In genomic region chr7:5445991-5446594, GRCh38 we compare ENCODE assay signal across 1 cellular context.
TF ChIP-seq lines count a peak whose summit lies in the region.

No MANE protein-coding gene starts in this region.

TF ChIP-seq in HepG2, 621 proteins besides CTCF, POLR2A, EP300 and RAD21 (continued from another document and continues in another):
- TF ChIP-seq, protein P1, sequence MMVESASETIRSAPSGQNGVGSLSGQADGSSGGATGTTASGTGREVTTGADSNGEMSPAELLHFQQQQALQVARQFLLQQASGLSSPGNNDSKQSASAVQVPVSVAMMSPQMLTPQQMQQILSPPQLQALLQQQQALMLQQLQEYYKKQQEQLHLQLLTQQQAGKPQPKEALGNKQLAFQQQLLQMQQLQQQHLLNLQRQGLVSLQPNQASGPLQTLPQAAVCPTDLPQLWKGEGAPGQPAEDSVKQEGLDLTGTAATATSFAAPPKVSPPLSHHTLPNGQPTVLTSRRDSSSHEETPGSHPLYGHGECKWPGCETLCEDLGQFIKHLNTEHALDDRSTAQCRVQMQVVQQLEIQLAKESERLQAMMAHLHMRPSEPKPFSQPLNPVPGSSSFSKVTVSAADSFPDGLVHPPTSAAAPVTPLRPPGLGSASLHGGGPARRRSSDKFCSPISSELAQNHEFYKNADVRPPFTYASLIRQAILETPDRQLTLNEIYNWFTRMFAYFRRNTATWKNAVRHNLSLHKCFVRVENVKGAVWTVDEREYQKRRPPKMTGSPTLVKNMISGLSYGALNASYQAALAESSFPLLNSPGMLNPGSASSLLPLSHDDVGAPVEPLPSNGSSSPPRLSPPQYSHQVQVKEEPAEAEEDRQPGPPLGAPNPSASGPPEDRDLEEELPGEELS (CRISPR knock-in tag; IDR thresholded peaks at IDR 0.05) = peak; percentile 42
- TF ChIP-seq ZNF644 (CRISPR knock-in tag; IDR thresholded peaks at IDR 0.05; ENCODE audit: low read depth) (0 out of 2 replicates have a peak, but pooled peaks have one; percentile 12), ZNF691 (CRISPR knock-in tag; IDR thresholded peaks at IDR 0.05; ENCODE audit: borderline replicate concordance, low read depth) (peak; percentile 88), FOXM1 (CRISPR knock-in tag; IDR thresholded peaks at IDR 0.05) (no peak), ZNF777 (CRISPR knock-in tag; IDR thresholded peaks at IDR 0.05) (peak; percentile 90), RBM39 (IDR thresholded peaks at IDR 0.05; ENCODE audit: low read depth, low read length, poor library complexity, severe bottlenecking) (peak; percentile 43), TOPORS (CRISPR knock-in tag; IDR thresholded peaks at IDR 0.05) (0 out of 2 replicates have a peak, but pooled peaks have one; percentile 42), TBX2 (CRISPR knock-in tag; IDR thresholded peaks at IDR 0.05; ENCODE audit: borderline replicate concordance) (no peak; the same call in 1 of the 2 replicates), ZNF687 (CRISPR knock-in tag; IDR thresholded peaks at IDR 0.05) (peak; percentile 79), PATZ1 (CRISPR knock-in tag; IDR thresholded peaks at IDR 0.05) (peak; percentile 88), HIVEP1 (CRISPR knock-in tag; IDR thresholded peaks at IDR 0.05) (peak; percentile 46), NR2F6 (IDR thresholded peaks at IDR 0.05) (peak; percentile 43; the same call in 1 of the 2 replicates), NR2F6 (CRISPR knock-in tag; IDR thresholded peaks at IDR 0.05) (peak; percentile 70; the same call in 1 of the 2 replicates), NFE2 (CRISPR knock-in tag; IDR thresholded peaks at IDR 0.05) (no peak), KLF16 (CRISPR knock-in tag; IDR thresholded peaks at IDR 0.05) (peak in 1 of 2 experiments; percentile 61; a peak in 2 of 4 replicates), MED1 (CRISPR knock-in tag; IDR thresholded peaks at IDR 0.05) (peak; percentile 57; the same call in 1 of the 2 replicates), NCOA2 (CRISPR knock-in tag; IDR thresholded peaks at IDR 0.05) (peak; percentile 38; the same call in 1 of the 2 replicates), ZBTB8A (CRISPR knock-in tag; IDR thresholded peaks at IDR 0.05; ENCODE audit: borderline replicate concordance, low read depth) (no peak), ZNF788 (CRISPR knock-in tag; IDR thresholded peaks at IDR 0.05; ENCODE audit: borderline replicate concordance) (no peak), SMARCE1 (IDR thresholded peaks at IDR 0.05; ENCODE audit: borderline replicate concordance) (no peak), ZNF143 (CRISPR knock-in tag; IDR thresholded peaks at IDR 0.05) (no peak), KDM2A (CRISPR knock-in tag; IDR thresholded peaks at IDR 0.05; ENCODE audit: borderline replicate concordance, low read depth) (peak; percentile 90), ZNF552 (CRISPR knock-in tag; IDR thresholded peaks at IDR 0.05; ENCODE audit: borderline replicate concordance) (no peak), MEF2D (CRISPR knock-in tag; IDR thresholded peaks at IDR 0.05) (0 out of 2 replicates have a peak, but pooled peaks have one; percentile 20), HOXA3 (CRISPR knock-in tag; IDR thresholded peaks at IDR 0.05) (no peak; the same call in 1 of the 2 replicates), BCL6 (CRISPR knock-in tag; IDR thresholded peaks at IDR 0.05) (peak; percentile 38), LCORL (IDR thresholded peaks at IDR 0.05) (no peak), LCORL (CRISPR knock-in tag; IDR thresholded peaks at IDR 0.05) (peak; percentile 69), ZNF274 (CRISPR knock-in tag; IDR thresholded peaks at IDR 0.05) (0 out of 2 replicates have a peak, but pooled peaks have one; percentile 23), TAF15 (IDR thresholded peaks at IDR 0.05; ENCODE audit: low read depth, low read length, poor library complexity, severe bottlenecking) (no peak), KLF6 (CRISPR knock-in tag; IDR thresholded peaks at IDR 0.05) (peak; percentile 35; the same call in 1 of the 2 replicates), TEAD3 (CRISPR knock-in tag; optimal IDR thresholded peaks at IDR 0.05; ENCODE audit: borderline replicate concordance) (peak; percentile 58), HNF4G (IDR thresholded peaks at IDR 0.05; ENCODE audit: borderline replicate concordance, low read depth, low read length) (no peak), HNF4G (CRISPR knock-in tag; IDR thresholded peaks at IDR 0.05; ENCODE audit: borderline replicate concordance, low read depth) (0 out of 2 replicates have a peak, but pooled peaks have one; percentile 41), GTF2F1 (IDR thresholded peaks at IDR 0.05; ENCODE audit: low read length) (no peak), SKI (IDR thresholded peaks at IDR 0.05; ENCODE audit: partially characterized antibody) (no peak), ZNF761 (CRISPR knock-in tag; conservative IDR thresholded peaks at IDR 0.05) (no peak), YY1 (IDR thresholded peaks at IDR 0.05; ENCODE audit: insufficient read depth, insufficient replicate concordance, low read depth, low read length) (peak; percentile 9)
- TF ChIP-seq, protein P2, sequence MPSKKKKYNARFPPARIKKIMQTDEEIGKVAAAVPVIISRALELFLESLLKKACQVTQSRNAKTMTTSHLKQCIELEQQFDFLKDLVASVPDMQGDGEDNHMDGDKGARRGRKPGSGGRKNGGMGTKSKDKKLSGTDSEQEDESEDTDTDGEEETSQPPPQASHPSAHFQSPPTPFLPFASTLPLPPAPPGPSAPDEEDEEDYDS (CRISPR knock-in tag; IDR thresholded peaks at IDR 0.05) = peak; percentile 31; the same call in 1 of the 2 replicates
- TF ChIP-seq, protein P3, sequence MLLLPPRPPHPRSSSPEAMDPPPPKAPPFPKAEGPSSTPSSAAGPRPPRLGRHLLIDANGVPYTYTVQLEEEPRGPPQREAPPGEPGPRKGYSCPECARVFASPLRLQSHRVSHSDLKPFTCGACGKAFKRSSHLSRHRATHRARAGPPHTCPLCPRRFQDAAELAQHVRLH (CRISPR knock-in tag; IDR thresholded peaks at IDR 0.05; ENCODE audit: borderline replicate concordance, low read depth) = peak; percentile 41; the same call in 1 of the 2 replicates
- TF ChIP-seq, protein P4, sequence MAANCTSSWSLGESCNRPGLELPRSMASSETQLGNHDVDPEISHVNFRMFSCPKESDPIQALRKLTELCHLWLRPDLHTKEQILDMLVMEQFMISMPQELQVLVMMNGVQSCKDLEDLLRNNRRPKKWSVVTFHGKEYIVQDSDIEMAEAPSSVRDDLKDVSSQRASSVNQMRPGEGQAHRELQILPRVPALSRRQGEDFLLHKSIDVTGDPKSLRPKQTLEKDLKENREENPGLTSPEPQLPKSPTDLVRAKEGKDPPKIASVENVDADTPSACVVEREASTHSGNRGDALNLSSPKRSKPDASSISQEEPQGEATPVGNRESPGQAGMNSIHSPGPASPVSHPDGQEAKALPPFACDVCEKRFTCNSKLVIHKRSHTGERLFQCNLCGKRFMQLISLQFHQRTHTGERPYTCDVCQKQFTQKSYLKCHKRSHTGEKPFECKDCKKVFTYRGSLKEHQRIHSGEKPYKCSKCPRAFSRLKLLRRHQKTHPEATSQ (CRISPR knock-in tag; IDR thresholded peaks at IDR 0.05; ENCODE audit: borderline replicate concordance) = no peak
- TF ChIP-seq, protein P5, sequence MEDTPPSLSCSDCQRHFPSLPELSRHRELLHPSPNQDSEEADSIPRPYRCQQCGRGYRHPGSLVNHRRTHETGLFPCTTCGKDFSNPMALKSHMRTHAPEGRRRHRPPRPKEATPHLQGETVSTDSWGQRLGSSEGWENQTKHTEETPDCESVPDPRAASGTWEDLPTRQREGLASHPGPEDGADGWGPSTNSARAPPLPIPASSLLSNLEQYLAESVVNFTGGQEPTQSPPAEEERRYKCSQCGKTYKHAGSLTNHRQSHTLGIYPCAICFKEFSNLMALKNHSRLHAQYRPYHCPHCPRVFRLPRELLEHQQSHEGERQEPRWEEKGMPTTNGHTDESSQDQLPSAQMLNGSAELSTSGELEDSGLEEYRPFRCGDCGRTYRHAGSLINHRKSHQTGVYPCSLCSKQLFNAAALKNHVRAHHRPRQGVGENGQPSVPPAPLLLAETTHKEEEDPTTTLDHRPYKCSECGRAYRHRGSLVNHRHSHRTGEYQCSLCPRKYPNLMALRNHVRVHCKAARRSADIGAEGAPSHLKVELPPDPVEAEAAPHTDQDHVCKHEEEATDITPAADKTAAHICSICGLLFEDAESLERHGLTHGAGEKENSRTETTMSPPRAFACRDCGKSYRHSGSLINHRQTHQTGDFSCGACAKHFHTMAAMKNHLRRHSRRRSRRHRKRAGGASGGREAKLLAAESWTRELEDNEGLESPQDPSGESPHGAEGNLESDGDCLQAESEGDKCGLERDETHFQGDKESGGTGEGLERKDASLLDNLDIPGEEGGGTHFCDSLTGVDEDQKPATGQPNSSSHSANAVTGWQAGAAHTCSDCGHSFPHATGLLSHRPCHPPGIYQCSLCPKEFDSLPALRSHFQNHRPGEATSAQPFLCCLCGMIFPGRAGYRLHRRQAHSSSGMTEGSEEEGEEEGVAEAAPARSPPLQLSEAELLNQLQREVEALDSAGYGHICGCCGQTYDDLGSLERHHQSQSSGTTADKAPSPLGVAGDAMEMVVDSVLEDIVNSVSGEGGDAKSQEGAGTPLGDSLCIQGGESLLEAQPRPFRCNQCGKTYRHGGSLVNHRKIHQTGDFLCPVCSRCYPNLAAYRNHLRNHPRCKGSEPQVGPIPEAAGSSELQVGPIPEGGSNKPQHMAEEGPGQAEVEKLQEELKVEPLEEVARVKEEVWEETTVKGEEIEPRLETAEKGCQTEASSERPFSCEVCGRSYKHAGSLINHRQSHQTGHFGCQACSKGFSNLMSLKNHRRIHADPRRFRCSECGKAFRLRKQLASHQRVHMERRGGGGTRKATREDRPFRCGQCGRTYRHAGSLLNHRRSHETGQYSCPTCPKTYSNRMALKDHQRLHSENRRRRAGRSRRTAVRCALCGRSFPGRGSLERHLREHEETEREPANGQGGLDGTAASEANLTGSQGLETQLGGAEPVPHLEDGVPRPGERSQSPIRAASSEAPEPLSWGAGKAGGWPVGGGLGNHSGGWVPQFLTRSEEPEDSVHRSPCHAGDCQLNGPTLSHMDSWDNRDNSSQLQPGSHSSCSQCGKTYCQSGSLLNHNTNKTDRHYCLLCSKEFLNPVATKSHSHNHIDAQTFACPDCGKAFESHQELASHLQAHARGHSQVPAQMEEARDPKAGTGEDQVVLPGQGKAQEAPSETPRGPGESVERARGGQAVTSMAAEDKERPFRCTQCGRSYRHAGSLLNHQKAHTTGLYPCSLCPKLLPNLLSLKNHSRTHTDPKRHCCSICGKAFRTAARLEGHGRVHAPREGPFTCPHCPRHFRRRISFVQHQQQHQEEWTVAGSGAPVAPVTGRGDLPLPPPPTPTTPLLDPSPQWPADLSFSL (CRISPR knock-in tag; IDR thresholded peaks at IDR 0.05) = no peak
- TF ChIP-seq, protein P6, sequence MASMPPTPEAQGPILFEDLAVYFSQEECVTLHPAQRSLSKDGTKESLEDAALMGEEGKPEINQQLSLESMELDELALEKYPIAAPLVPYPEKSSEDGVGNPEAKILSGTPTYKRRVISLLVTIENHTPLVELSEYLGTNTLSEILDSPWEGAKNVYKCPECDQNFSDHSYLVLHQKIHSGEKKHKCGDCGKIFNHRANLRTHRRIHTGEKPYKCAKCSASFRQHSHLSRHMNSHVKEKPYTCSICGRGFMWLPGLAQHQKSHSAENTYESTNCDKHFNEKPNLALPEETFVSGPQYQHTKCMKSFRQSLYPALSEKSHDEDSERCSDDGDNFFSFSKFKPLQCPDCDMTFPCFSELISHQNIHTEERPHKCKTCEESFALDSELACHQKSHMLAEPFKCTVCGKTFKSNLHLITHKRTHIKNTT (CRISPR knock-in tag; IDR thresholded peaks at IDR 0.05) = no peak
